ENCODE assay signal across 22 cellular contexts in genomic region chr9:109681301-109681700, GRCh38.
DNase-seq lines count a peak whose midpoint lies in the region; ATAC-seq, FAIRE-seq and TF ChIP-seq lines count a peak whose summit lies in the region.
"Had no signal": no experiment of that assay in that cellular context is flagged by ENCODE, and none has a peak within 500 bp of the region (broad histone marks: within the 10 kb centered on the region; RNA-seq: fewer than 3 reads in every experiment).

No MANE protein-coding gene starts in this region.

- no peak overlapping the region for H3K4me3 ChIP-seq in mesendoderm (ENCODE audit: low read length)
- H3K4me3 ChIP-seq in HepG2 (replicated peaks in 1 of 3; ENCODE audit: insufficient read depth in 1 of 3, low read depth in 2 of 3, low read length in 3 of 3): no peak overlapping the region
- H3K4me3 ChIP-seq: A549 had no signal

- TF ChIP-seq CTCF in HepG2 (CRISPR knock-in tag; IDR thresholded peaks at IDR 0.05): no peak

- no peak for TF ChIP-seq POLR2A in H54 (IDR thresholded peaks at IDR 0.05; ENCODE audit: low read depth, low read length)
- TF ChIP-seq POLR2A in HepG2 (IDR thresholded peaks at IDR 0.05; ENCODE audit: insufficient read depth in 1 of 2, low read depth in 2 of 2, low read length in 2 of 2): no peak

- H4K5ac ChIP-seq in mesendoderm (ENCODE audit: low read length): no peak overlapping the region

- no peaks in the 10 kb centered on the region for H4K20me1 ChIP-seq in HepG2 (ENCODE audit: insufficient read depth, low read length)

- H2AFZ ChIP-seq in HepG2 (ENCODE audit: low read length): no peak overlapping the region

- H3K9me3 ChIP-seq in HepG2 (ENCODE audit: low read length): no peaks in the 10 kb centered on the region
- H3K9me3 ChIP-seq: A549 had no signal

- H3K4me1 ChIP-seq in mesendoderm (ENCODE audit: control insufficient read depth, low read depth, low read length) (no peaks in the 10 kb centered on the region), HepG2 (ENCODE audit: insufficient read depth, low read length) (no peaks in the 10 kb centered on the region)
- H3K4me1 ChIP-seq: A549 had no signal

- no peak for TF ChIP-seq RAD21 in HepG2 (CRISPR knock-in tag; IDR thresholded peaks at IDR 0.05)

- no peak overlapping the region for H2AK5ac ChIP-seq in mesendoderm (ENCODE audit: low read length)

- H3K36me3 ChIP-seq in mesendoderm (ENCODE audit: control insufficient read depth, insufficient read depth, low read length) (no peaks in the 10 kb centered on the region), HepG2 (replicated peaks in 1 of 2; ENCODE audit: control insufficient read depth in 1 of 2, insufficient read depth in 2 of 2, low read length in 2 of 2) (no peaks in the 10 kb centered on the region)

- in situ Hi-C loops in HepG2 (cut with HindIII; ENCODE audit: extremely low pct_ligation_motif_present, low pct_unique_long_range_greater_than_20kb) (no loop called here), ACHN (cut with HindIII; ENCODE audit: low pct_ligation_motif_present, low pct_unique_long_range_greater_than_20kb, low sequenced_read_pairs) (no loop called here)

- ATAC-seq in HG03039 (IDR thresholded peaks at IDR 0.05; ENCODE audit: unreplicated experiment) (no peak), HepG2 (no peak)
- ATAC-seq: A549 had no signal

- H3K27me3 ChIP-seq in mesendoderm (ENCODE audit: insufficient read depth, low read length, poor library complexity) (no peaks in the 10 kb centered on the region), HepG2 (ENCODE audit: control insufficient read depth in 1 of 2, insufficient read depth in 2 of 2, low read length in 2 of 2) (no peaks in the 10 kb centered on the region)

- no peak overlapping the region for H3K4me2 ChIP-seq in mesendoderm (ENCODE audit: low read length)
- no peak overlapping the region for H3K4me2 ChIP-seq in HepG2 (ENCODE audit: low read depth, low read length)
- H3K4me2 ChIP-seq: A549 had no signal

- H4K8ac ChIP-seq in mesendoderm (ENCODE audit: low read depth, low read length): no peak overlapping the region

- WGBS in mesendoderm (ENCODE audit: extremely low coverage, insufficient coverage, low lambda C conversion rate): no CpG with 5 or more reads among the region's 2 CpGs
- WGBS in HepG2 (ENCODE audit: low lambda C conversion rate): 0% methylated on average over 2 of the region's 2 CpGs

- H3K79me2 ChIP-seq in mesendoderm (ENCODE audit: control insufficient read depth, insufficient read depth, low read length): no peaks in the 10 kb centered on the region
- H3K79me2 ChIP-seq in HepG2 (ENCODE audit: insufficient read depth, low read length): no peaks in the 10 kb centered on the region

- FAIRE-seq in H54 (lab: Jason Lieb, UNC) (peak; percentile 43), HepG2 (lab: Jason Lieb, UNC) (no peak)
- FAIRE-seq: A549, GM12891, GM18507 had no signal

- TF ChIP-seq EP300 in HepG2 (IDR thresholded peaks at IDR 0.05; ENCODE audit: low read depth in 2 of 2, low read length in 2 of 2) (no peak), HepG2 (CRISPR knock-in tag; IDR thresholded peaks at IDR 0.05; ENCODE audit: borderline replicate concordance) (no peak)

- POLR2A ChIA-PET in HepG2 (lab: Yijun Ruan, JAX): no interaction called here

- H3K27ac ChIP-seq in mesendoderm (ENCODE audit: low read depth, low read length): no peak overlapping the region
- H3K27ac ChIP-seq in HepG2 (ENCODE audit: extremely low read length, insufficient read depth, low read length): no peak overlapping the region
- H3K27ac ChIP-seq: A549 had no signal

- H3K79me1 ChIP-seq in mesendoderm (ENCODE audit: low read length): no peaks in the 10 kb centered on the region

- H3K9ac ChIP-seq in mesendoderm (ENCODE audit: low read length): no peak overlapping the region
- H3K9ac ChIP-seq in HepG2 (ENCODE audit: insufficient read depth, low read depth, low read length): no peak overlapping the region

- intact Hi-C loops in HepG2 (cut with micrococcal nuclease; ENCODE audit: unreplicated experiment): no loop called here

- H3K4ac ChIP-seq in mesendoderm (ENCODE audit: low read depth, low read length): no peak overlapping the region

- H3K18ac ChIP-seq in mesendoderm (ENCODE audit: low read length): no peak overlapping the region

- no peak overlapping the region for H3K56ac ChIP-seq in mesendoderm (ENCODE audit: low read length)

- CTCF ChIA-PET in HepG2 (lab: Yijun Ruan, JAX; ENCODE audit: low intra/inter-chr PET ratio, low total read pairs): no interaction called here

- H2BK120ac ChIP-seq in mesendoderm (ENCODE audit: low read depth, low read length): no peak overlapping the region

- no TSS peak for BruUV-seq in HepG2 (replicated peaks; lab: Mats Ljungman, UMichigan)

- H2BK15ac ChIP-seq in mesendoderm (replicated peaks; ENCODE audit: low read depth): no peak overlapping the region

- H2BK5ac ChIP-seq in mesendoderm (ENCODE audit: low read length): no peak overlapping the region

- H3K23ac ChIP-seq in mesendoderm (ENCODE audit: low read length): no peak overlapping the region

- peak; percentile 16 for DNase-seq in NCI-H345 (lab: John Stamatoyannopoulos, UW)
- no peak for DNase-seq in NCI-H345 treated with DMSO at 0.1 percent for 48 hours (lab: John Stamatoyannopoulos, UW; ENCODE audit: unreplicated experiment)
- no peak for DNase-seq in H54 (ENCODE audit: insufficient read length, low spot score)
- DNase-seq in NCI-H69 (lab: John Stamatoyannopoulos, UW): peak; percentile 58
- peak; percentile 6 for DNase-seq in mesendoderm
- no peak for DNase-seq in HepG2 (ENCODE audit: low spot score)
- DNase-seq in ACHN: no peak
- DNase-seq: 8988T; C1 segment of cervical spinal cord; Calu3; CD4-positive, alpha-beta memory T cell; COR-L47; DMS53; DMS79 treated with DMSO at 0.1 percent for 48 hours; GF-D8; GOT3; H7; HCEC 1CT had no signal

TF ChIP-seq in HepG2, 621 proteins besides CTCF, POLR2A, EP300 and RAD21 (continues in another document):
- no peak for TF ChIP-seq SALL2 (CRISPR knock-in tag; IDR thresholded peaks at IDR 0.05)
- TF ChIP-seq ZNF180 (CRISPR knock-in tag; IDR thresholded peaks at IDR 0.05; ENCODE audit: borderline replicate concordance, low read depth): no peak
- no peak for TF ChIP-seq NR2F1 (CRISPR knock-in tag; IDR thresholded peaks at IDR 0.05)
- no peak for TF ChIP-seq ZNF879 (CRISPR knock-in tag; IDR thresholded peaks at IDR 0.05)
- no peak for TF ChIP-seq HOXA5 (CRISPR knock-in tag; IDR thresholded peaks at IDR 0.05)
- TF ChIP-seq CSRNP1 (CRISPR knock-in tag; IDR thresholded peaks at IDR 0.05): no peak
- TF ChIP-seq MAFG (CRISPR knock-in tag; IDR thresholded peaks at IDR 0.05): no peak
- no peak for TF ChIP-seq REST (IDR thresholded peaks at IDR 0.05; ENCODE audit: borderline replicate concordance in 1 of 2, low read depth in 1 of 2, low read length in 2 of 2)
- no peak for TF ChIP-seq ZNF562 (CRISPR knock-in tag; IDR thresholded peaks at IDR 0.05; ENCODE audit: borderline replicate concordance)
- TF ChIP-seq TARDBP (CRISPR knock-in tag; IDR thresholded peaks at IDR 0.05): no peak
- no peak for TF ChIP-seq ZNF468 (CRISPR knock-in tag; IDR thresholded peaks at IDR 0.05)

Comparison
In these comparisons a context has a peak if more than half of its experiments do, and no peak if none do; other contexts are left out.
1. DNase-seq: peak in NCI-H345 (single experiment), NCI-H69 (single experiment) and mesendoderm (single experiment); none in NCI-H345 treated with DMSO at 0.1 percent for 48 hours (single experiment), H54 (single experiment), HepG2 (single experiment) and ACHN (single experiment).